ENCODE assay signal across 1 cellular context in the genomic region with DNA sequence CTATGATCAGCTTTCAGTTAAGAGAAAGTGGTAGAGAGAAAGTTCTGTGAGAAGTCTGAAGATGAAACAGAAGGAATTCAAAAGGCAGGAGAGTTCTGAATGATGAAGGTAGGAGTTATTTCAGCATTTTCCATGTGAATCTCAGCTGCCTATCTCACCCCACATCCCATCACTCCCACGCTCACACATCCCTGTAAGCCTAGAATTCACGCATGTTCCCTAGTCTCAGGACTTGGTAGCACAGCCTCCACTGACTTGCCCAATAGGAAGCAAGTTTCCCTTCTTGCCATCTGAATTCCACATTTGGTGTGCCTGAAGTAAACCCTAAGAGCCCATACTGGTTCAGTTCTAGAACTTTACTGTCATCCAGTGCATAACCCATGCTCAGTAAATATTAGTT.
TF ChIP-seq lines count a peak whose summit lies in the region.

No MANE protein-coding gene starts in this region.

TF ChIP-seq in GM23338, 12 proteins besides CTCF, POLR2A, EP300 and RAD21 (continued from another document):
- TF ChIP-seq, protein P1, sequence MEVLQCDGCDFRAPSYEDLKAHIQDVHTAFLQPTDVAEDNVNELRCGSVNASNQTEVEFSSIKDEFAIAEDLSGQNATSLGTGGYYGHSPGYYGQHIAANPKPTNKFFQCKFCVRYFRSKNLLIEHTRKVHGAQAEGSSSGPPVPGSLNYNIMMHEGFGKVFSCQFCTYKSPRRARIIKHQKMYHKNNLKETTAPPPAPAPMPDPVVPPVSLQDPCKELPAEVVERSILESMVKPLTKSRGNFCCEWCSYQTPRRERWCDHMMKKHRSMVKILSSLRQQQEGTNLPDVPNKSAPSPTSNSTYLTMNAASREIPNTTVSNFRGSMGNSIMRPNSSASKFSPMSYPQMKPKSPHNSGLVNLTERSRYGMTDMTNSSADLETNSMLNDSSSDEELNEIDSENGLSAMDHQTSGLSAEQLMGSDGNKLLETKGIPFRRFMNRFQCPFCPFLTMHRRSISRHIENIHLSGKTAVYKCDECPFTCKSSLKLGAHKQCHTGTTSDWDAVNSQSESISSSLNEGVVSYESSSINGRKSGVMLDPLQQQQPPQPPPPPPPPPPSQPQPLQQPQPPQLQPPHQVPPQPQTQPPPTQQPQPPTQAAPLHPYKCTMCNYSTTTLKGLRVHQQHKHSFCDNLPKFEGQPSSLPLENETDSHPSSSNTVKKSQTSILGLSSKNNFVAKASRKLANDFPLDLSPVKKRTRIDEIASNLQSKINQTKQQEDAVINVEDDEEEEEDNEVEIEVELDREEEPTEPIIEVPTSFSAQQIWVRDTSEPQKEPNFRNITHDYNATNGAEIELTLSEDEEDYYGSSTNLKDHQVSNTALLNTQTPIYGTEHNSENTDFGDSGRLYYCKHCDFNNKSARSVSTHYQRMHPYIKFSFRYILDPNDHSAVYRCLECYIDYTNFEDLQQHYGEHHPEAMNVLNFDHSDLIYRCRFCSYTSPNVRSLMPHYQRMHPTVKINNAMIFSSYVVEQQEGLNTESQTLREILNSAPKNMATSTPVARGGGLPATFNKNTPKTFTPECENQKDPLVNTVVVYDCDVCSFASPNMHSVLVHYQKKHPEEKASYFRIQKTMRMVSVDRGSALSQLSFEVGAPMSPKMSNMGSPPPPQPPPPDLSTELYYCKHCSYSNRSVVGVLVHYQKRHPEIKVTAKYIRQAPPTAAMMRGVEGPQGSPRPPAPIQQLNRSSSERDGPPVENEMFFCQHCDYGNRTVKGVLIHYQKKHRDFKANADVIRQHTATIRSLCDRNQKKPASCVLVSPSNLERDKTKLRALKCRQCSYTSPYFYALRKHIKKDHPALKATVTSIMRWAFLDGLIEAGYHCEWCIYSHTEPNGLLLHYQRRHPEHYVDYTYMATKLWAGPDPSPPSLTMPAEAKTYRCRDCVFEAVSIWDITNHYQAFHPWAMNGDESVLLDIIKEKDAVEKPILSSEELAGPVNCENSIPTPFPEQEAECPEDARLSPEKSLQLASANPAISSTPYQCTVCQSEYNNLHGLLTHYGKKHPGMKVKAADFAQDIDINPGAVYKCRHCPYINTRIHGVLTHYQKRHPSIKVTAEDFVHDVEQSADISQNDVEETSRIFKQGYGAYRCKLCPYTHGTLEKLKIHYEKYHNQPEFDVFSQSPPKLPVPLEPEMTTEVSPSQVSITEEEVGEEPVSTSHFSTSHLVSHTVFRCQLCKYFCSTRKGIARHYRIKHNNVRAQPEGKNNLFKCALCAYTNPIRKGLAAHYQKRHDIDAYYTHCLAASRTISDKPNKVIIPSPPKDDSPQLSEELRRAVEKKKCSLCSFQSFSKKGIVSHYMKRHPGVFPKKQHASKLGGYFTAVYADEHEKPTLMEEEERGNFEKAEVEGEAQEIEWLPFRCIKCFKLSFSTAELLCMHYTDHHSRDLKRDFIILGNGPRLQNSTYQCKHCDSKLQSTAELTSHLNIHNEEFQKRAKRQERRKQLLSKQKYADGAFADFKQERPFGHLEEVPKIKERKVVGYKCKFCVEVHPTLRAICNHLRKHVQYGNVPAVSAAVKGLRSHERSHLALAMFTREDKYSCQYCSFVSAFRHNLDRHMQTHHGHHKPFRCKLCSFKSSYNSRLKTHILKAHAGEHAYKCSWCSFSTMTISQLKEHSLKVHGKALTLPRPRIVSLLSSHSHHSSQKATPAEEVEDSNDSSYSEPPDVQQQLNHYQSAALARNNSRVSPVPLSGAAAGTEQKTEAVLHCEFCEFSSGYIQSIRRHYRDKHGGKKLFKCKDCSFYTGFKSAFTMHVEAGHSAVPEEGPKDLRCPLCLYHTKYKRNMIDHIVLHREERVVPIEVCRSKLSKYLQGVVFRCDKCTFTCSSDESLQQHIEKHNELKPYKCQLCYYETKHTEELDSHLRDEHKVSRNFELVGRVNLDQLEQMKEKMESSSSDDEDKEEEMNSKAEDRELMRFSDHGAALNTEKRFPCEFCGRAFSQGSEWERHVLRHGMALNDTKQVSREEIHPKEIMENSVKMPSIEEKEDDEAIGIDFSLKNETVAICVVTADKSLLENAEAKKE (CRISPR knock-in tag; IDR thresholded peaks at IDR 0.05), result no peak
